Comparison of ENCODE assay signal across 18 cellular contexts in genomic region chr6:79045966-79046365, GRCh38.
"Had no signal": no experiment of that assay in that cellular context is flagged by ENCODE, and none has a peak within 500 bp of the region (broad histone marks: within the 10 kb centered on the region; RNA-seq: fewer than 3 reads in every experiment).

No MANE protein-coding gene starts in this region.

- H3K4me3 Mint-ChIP-seq: activated naive CD4-positive, alpha-beta T cell treated with anti-CD3 and anti-CD28 coated beads, Interleukin-2, amount 50 U/mL, for 24 hours; brain; natural killer cell had no signal

- ATAC-seq: foreskin keratinocyte, left lung, mucosa of descending colon, natural killer cell had no signal

- H3K27me3 Mint-ChIP-seq: activated naive CD4-positive, alpha-beta T cell treated with anti-CD3 and anti-CD28 coated beads, Interleukin-2, amount 50 U/mL, for 24 hours; brain had no signal

- H3K27ac Mint-ChIP-seq: activated naive CD4-positive, alpha-beta T cell treated with anti-CD3 and anti-CD28 coated beads, Interleukin-2, amount 50 U/mL, for 24 hours; brain had no signal

- H3K9me3 Mint-ChIP-seq: activated naive CD4-positive, alpha-beta T cell treated with anti-CD3 and anti-CD28 coated beads, Interleukin-2, amount 50 U/mL, for 24 hours; brain; natural killer cell had no signal

- DNase-seq: activated effector memory CD4-positive, alpha-beta T cell treated with Interleukin-2 at 50 U/mL for 16 hours; activated T-cell treated with anti-CD3 and anti-CD28 coated beads, Interleukin-2, amount 50 U/mL, for 1 hour; central memory CD4-positive, alpha-beta T cell; effector CD8-positive, alpha-beta T cell; foreskin keratinocyte; glutamatergic neuron; hypothalamus; kidney; left lung; mammary epithelial cell; mucosa of descending colon; natural killer cell; retina; stimulated activated CD4-positive, alpha-beta T cell treated with anti-CD3 and anti-CD28 coated beads, Interleukin-2, amount 100 ng/mL, for 48 hours; stimulated activated naive CD4-positive, alpha-beta T cell; tibial artery had no signal
